Comparison of ENCODE assay signal across 12 cellular contexts in genomic region chr2:236659758-236660150, GRCh38.
DNase-seq lines count a peak whose midpoint lies in the region; ATAC-seq, FAIRE-seq and TF ChIP-seq lines count a peak whose summit lies in the region.
"Had no signal": no experiment of that assay in that cellular context is flagged by ENCODE, and none has a peak within 500 bp of the region (broad histone marks: within the 10 kb centered on the region; RNA-seq: fewer than 3 reads in every experiment).

No MANE protein-coding gene starts in this region.

- H3K27ac Mint-ChIP-seq in activated T-helper 2 cell treated with anti-CD3 and anti-CD28 coated beads, Interferon-gamma antibody, Interleukin-2, Interleukin-4, amounts not matched to agents 10 μg/mL and 5 μg/mL and 100 μg/mL, durations not matched to agents 14 hours and 24 hours and 36 hours, result no peak overlapping the region

- H3K4me3 ChIP-seq in prostate gland, result no peak overlapping the region

- peaks cover 7% of the 10 kb centered on the region for H3K27me3 Mint-ChIP-seq in activated T-helper 2 cell treated with anti-CD3 and anti-CD28 coated beads, Interferon-gamma antibody, Interleukin-2, Interleukin-4, amounts not matched to agents 10 μg/mL and 5 μg/mL and 100 μg/mL, durations not matched to agents 14 hours and 24 hours and 36 hours (ENCODE audit: low read depth)

- no peak for DNase-seq in H54 (ENCODE audit: insufficient read length, low spot score)
- peak; percentile 35 for DNase-seq in NCI-H2227 (lab: John Stamatoyannopoulos, UW; ENCODE audit: unreplicated experiment)
- DNase-seq in epithelial cell of prostate (ENCODE audit: low read depth, low spot score), result peak; percentile 91
- peak; percentile 73 for DNase-seq in prostate gland (ENCODE audit: low spot score)
- no peak for DNase-seq in activated T-helper 2 cell treated with anti-CD3 and anti-CD28 coated beads, Interferon-gamma antibody, Interleukin-2, Interleukin-4, amounts not matched to agents 10 μg/mL and 5 μg/mL and 100 μg/mL, durations not matched to agents 14 hours and 24 hours and 36 hours (ENCODE audit: low spot score)
- DNase-seq in activated CD4-positive, CD25-positive, alpha-beta regulatory T cell (lab: John Stamatoyannopoulos, UW), result no peak
- DNase-seq in activated CD4-positive, alpha-beta T cell treated with anti-CD3 and anti-CD28 coated beads for 1 hour, result no peak
- DNase-seq: Calu3; KG1; stimulated activated naive CD4-positive, alpha-beta T cell treated with Interleukin-2 at 50 U/mL for 16 hours had no signal

- H3K9me3 Mint-ChIP-seq in activated T-helper 2 cell treated with anti-CD3 and anti-CD28 coated beads, Interferon-gamma antibody, Interleukin-2, Interleukin-4, amounts not matched to agents 10 μg/mL and 5 μg/mL and 100 μg/mL, durations not matched to agents 14 hours and 24 hours and 36 hours, result no peaks in the 10 kb centered on the region

- 13% methylated on average over 5 of the region's 5 CpGs for WGBS in prostate gland

- no peak overlapping the region for H3K4me3 Mint-ChIP-seq in activated T-helper 2 cell treated with anti-CD3 and anti-CD28 coated beads, Interferon-gamma antibody, Interleukin-2, Interleukin-4, amounts not matched to agents 10 μg/mL and 5 μg/mL and 100 μg/mL, durations not matched to agents 14 hours and 24 hours and 36 hours (ENCODE audit: low read depth)

- no peak for TF ChIP-seq CTCF in prostate gland (IDR thresholded peaks at IDR 0.05)

- peak overlapping the region; percentile 52 for H3K27ac ChIP-seq in epithelial cell of prostate
- no peak overlapping the region for H3K27ac ChIP-seq in prostate gland

- H3K4me1 Mint-ChIP-seq in activated T-helper 2 cell treated with anti-CD3 and anti-CD28 coated beads, Interferon-gamma antibody, Interleukin-2, Interleukin-4, amounts not matched to agents 10 μg/mL and 5 μg/mL and 100 μg/mL, durations not matched to agents 14 hours and 24 hours and 36 hours (ENCODE audit: low read depth), result no peaks in the 10 kb centered on the region

- no peaks in the 10 kb centered on the region for H3K9me3 ChIP-seq in prostate gland

- H3K27me3 ChIP-seq in prostate gland (replicated peaks; ENCODE audit: insufficient read depth), result no peaks in the 10 kb centered on the region

- TF ChIP-seq POLR2A in H54 (IDR thresholded peaks at IDR 0.05; ENCODE audit: low read depth, low read length) (no peak), prostate gland (IDR thresholded peaks at IDR 0.05) (no peak)

- H3K4me1 ChIP-seq in prostate gland (replicated peaks), result no peaks in the 10 kb centered on the region

- no peaks in the 10 kb centered on the region for H3K36me3 ChIP-seq in prostate gland

- no peaks in the 10 kb centered on the region for H3K36me3 Mint-ChIP-seq in activated T-helper 2 cell treated with anti-CD3 and anti-CD28 coated beads, Interferon-gamma antibody, Interleukin-2, Interleukin-4, amounts not matched to agents 10 μg/mL and 5 μg/mL and 100 μg/mL, durations not matched to agents 14 hours and 24 hours and 36 hours (ENCODE audit: low read depth)

- intact Hi-C loops in prostate gland (cut with DNase I), result loop anchor here (5.0 kb wide), 2 partner anchors 73 to 87 kb away; no protein-coding TSS in a partner anchor
- intact Hi-C loops in activated T-helper 2 cell treated with anti-CD3 and anti-CD28 coated beads, Interferon-gamma antibody, Interleukin-2, Interleukin-4, amounts not matched to agents 10 μg/mL and 5 μg/mL and 100 μg/mL, durations not matched to agents 14 hours and 24 hours and 36 hours (cut with micrococcal nuclease), result no loop called here

- ATAC-seq in HG03571 (IDR thresholded peaks at IDR 0.05; ENCODE audit: unreplicated experiment), result no peak
- ATAC-seq: Panc1 had no signal

- peak; percentile 6 for FAIRE-seq in H54 (lab: Jason Lieb, UNC)

Comparison
In these comparisons a context has a peak if more than half of its experiments do, and no peak if none do; other contexts are left out.
1. DNase-seq: peak in NCI-H2227 (single experiment), epithelial cell of prostate (single experiment) and prostate gland (single experiment); none in H54 (single experiment), activated T-helper 2 cell treated with anti-CD3 and anti-CD28 coated beads, Interferon-gamma antibody, Interleukin-2, Interleukin-4, amounts not matched to agents 10 μg/mL and 5 μg/mL and 100 μg/mL, durations not matched to agents 14 hours and 24 hours and 36 hours (single experiment), activated CD4-positive, CD25-positive, alpha-beta regulatory T cell (0 of 4) and activated CD4-positive, alpha-beta T cell treated with anti-CD3 and anti-CD28 coated beads for 1 hour (single experiment).